Comparison of ENCODE assay signal across 1 cellular context in genomic region chr6:44265003-44265842, GRCh38.
A peak's percentile ranks its signal among the peaks of the same experiment; 100 is the strongest.
TF ChIP-seq lines count a peak whose summit lies in the region.

A gene with protein sequence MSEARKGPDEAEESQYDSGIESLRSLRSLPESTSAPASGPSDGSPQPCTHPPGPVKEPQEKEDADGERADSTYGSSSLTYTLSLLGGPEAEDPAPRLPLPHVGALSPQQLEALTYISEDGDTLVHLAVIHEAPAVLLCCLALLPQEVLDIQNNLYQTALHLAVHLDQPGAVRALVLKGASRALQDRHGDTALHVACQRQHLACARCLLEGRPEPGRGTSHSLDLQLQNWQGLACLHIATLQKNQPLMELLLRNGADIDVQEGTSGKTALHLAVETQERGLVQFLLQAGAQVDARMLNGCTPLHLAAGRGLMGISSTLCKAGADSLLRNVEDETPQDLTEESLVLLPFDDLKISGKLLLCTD (minus strand): TSS chr6:44265551. CDS start chr6:44265346, 205 bp downstream.

TF ChIP-seq in GM12878, 131 proteins besides CTCF, POLR2A, EP300 and RAD21 (continued from another document and continues in another):
- TF ChIP-seq RUNX3 (IDR thresholded peaks at IDR 0.05; ENCODE audit: low read length) = no peak
- no peak for TF ChIP-seq USF2 (IDR thresholded peaks at IDR 0.05; ENCODE audit: borderline replicate concordance, low read depth, low read length)
- TF ChIP-seq RELA (IDR thresholded peaks at IDR 0.05; ENCODE audit: borderline replicate concordance, partially characterized antibody) = no peak
- TF ChIP-seq ZNF24 (IDR thresholded peaks at IDR 0.05) = peak; percentile 100
- TF ChIP-seq, protein P1, sequence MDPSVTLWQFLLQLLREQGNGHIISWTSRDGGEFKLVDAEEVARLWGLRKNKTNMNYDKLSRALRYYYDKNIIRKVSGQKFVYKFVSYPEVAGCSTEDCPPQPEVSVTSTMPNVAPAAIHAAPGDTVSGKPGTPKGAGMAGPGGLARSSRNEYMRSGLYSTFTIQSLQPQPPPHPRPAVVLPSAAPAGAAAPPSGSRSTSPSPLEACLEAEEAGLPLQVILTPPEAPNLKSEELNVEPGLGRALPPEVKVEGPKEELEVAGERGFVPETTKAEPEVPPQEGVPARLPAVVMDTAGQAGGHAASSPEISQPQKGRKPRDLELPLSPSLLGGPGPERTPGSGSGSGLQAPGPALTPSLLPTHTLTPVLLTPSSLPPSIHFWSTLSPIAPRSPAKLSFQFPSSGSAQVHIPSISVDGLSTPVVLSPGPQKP (IDR thresholded peaks at IDR 0.05; ENCODE audit: low read depth, low read length) = no peak
- TF ChIP-seq ZNF207 (IDR thresholded peaks at IDR 0.05; ENCODE audit: borderline replicate concordance) = 0 out of 2 replicates have a peak, but pooled peaks have one; percentile 29
- TF ChIP-seq TARDBP (IDR thresholded peaks at IDR 0.05; ENCODE audit: borderline replicate concordance) = no peak
- TF ChIP-seq ETV6 (conservative IDR thresholded peaks at IDR 0.05 in 1 of 2, IDR thresholded peaks at IDR 0.05 in 1 of 2; ENCODE audit: borderline replicate concordance in 1 of 2, low read depth in 1 of 2) = peak in 1 of 2 experiments; percentile 10; a peak in 1 of 4 replicates
- 0 out of 2 replicates have a peak, but pooled peaks have one; percentile 50 for TF ChIP-seq HDGF (IDR thresholded peaks at IDR 0.05)
- TF ChIP-seq CEBPB (IDR thresholded peaks at IDR 0.05; ENCODE audit: borderline replicate concordance in 1 of 2, low read depth in 2 of 2, low read length in 2 of 2) = no peak
- peak; percentile 97 for TF ChIP-seq GATAD2B (conservative IDR thresholded peaks at IDR 0.05; ENCODE audit: low read depth)
- TF ChIP-seq SMAD5 (IDR thresholded peaks at IDR 0.05; ENCODE audit: low read depth) = no peak
- TF ChIP-seq ASH2L (IDR thresholded peaks at IDR 0.05; ENCODE audit: borderline replicate concordance, low read depth) = no peak
- TF ChIP-seq PML (IDR thresholded peaks at IDR 0.05; ENCODE audit: low read length) = no peak
- TF ChIP-seq ESRRA (IDR thresholded peaks at IDR 0.05; ENCODE audit: low read length) = no peak
- no peak for TF ChIP-seq NFIC (IDR thresholded peaks at IDR 0.05; ENCODE audit: low read depth, low read length)
- TF ChIP-seq POLR2AphosphoS2 (IDR thresholded peaks at IDR 0.05; ENCODE audit: low read depth, low read length) = peak; percentile 51; the same call in 1 of the 2 replicates
- 0 out of 3 replicates have a peak, but pooled peaks have one; percentile 38 for TF ChIP-seq POU2F2 (IDR thresholded peaks at IDR 0.05; ENCODE audit: borderline replicate concordance, low read depth, low read length)
- 0 out of 2 replicates have a peak, but pooled peaks have one; percentile 2 for TF ChIP-seq CHD1 (IDR thresholded peaks at IDR 0.05; ENCODE audit: low read depth, low read length)
- no peak for TF ChIP-seq ZNF274 (IDR thresholded peaks at IDR 0.05; ENCODE audit: insufficient read depth, insufficient read length)
- TF ChIP-seq PBX3 (IDR thresholded peaks at IDR 0.05; ENCODE audit: insufficient replicate concordance, low read depth, low read length) = peak; percentile 61
- TF ChIP-seq, protein P2, sequence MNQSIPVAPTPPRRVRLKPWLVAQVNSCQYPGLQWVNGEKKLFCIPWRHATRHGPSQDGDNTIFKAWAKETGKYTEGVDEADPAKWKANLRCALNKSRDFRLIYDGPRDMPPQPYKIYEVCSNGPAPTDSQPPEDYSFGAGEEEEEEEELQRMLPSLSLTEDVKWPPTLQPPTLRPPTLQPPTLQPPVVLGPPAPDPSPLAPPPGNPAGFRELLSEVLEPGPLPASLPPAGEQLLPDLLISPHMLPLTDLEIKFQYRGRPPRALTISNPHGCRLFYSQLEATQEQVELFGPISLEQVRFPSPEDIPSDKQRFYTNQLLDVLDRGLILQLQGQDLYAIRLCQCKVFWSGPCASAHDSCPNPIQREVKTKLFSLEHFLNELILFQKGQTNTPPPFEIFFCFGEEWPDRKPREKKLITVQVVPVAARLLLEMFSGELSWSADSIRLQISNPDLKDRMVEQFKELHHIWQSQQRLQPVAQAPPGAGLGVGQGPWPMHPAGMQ (IDR thresholded peaks at IDR 0.05; ENCODE audit: borderline replicate concordance) = no peak
- peak; percentile 32 for TF ChIP-seq SP1 (IDR thresholded peaks at IDR 0.05; ENCODE audit: low read depth, low read length)
- TF ChIP-seq SMARCA5 (IDR thresholded peaks at IDR 0.05) = peak; percentile 76
- TF ChIP-seq MTA3 (IDR thresholded peaks at IDR 0.05; ENCODE audit: borderline replicate concordance, low read length) = no peak
- 0 out of 2 replicates have a peak, but pooled peaks have one; percentile 23 for TF ChIP-seq CREM (IDR thresholded peaks at IDR 0.05; ENCODE audit: low read depth)
- no peak for TF ChIP-seq EED (IDR thresholded peaks at IDR 0.05; ENCODE audit: low read depth)
- no peak for TF ChIP-seq FOS (IDR thresholded peaks at IDR 0.05; ENCODE audit: borderline replicate concordance, extremely low read depth, insufficient read length)
- TF ChIP-seq NBN (IDR thresholded peaks at IDR 0.05) = 0 out of 2 replicates have a peak, but pooled peaks have one; percentile 18
- TF ChIP-seq ZNF384 (IDR thresholded peaks at IDR 0.05; ENCODE audit: borderline replicate concordance, low read depth, low read length) = no peak
- TF ChIP-seq, protein P3, sequence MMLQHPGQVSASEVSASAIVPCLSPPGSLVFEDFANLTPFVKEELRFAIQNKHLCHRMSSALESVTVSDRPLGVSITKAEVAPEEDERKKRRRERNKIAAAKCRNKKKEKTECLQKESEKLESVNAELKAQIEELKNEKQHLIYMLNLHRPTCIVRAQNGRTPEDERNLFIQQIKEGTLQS (IDR thresholded peaks at IDR 0.05; ENCODE audit: borderline replicate concordance, extremely low read depth, low read depth, low read length) = no peak
- TF ChIP-seq NKRF (conservative IDR thresholded peaks at IDR 0.05) = peak; percentile 86
- no peak for TF ChIP-seq RCOR1 (conservative IDR thresholded peaks at IDR 0.05; ENCODE audit: low read depth, low read length)
- TF ChIP-seq IRF4 (IDR thresholded peaks at IDR 0.05; ENCODE audit: low read depth, low read length) = no peak
- TF ChIP-seq SREBF1 (IDR thresholded peaks at IDR 0.05; ENCODE audit: low read length) = no peak
- TF ChIP-seq BMI1 (IDR thresholded peaks at IDR 0.05; ENCODE audit: borderline replicate concordance) = no peak
- TF ChIP-seq DPF2 (IDR thresholded peaks at IDR 0.05) = peak; percentile 89
- TF ChIP-seq HSF1 (IDR thresholded peaks at IDR 0.05; ENCODE audit: low read depth, low read length) = no peak
- TF ChIP-seq SUZ12 (IDR thresholded peaks at IDR 0.05; ENCODE audit: unreplicated experiment) = no peak
- TF ChIP-seq TCF7 (IDR thresholded peaks at IDR 0.05; ENCODE audit: borderline replicate concordance) = no peak
- no peak for TF ChIP-seq MEF2A (IDR thresholded peaks at IDR 0.05; ENCODE audit: insufficient read depth, low read depth, low read length)
- TF ChIP-seq CBX3 (IDR thresholded peaks at IDR 0.05; ENCODE audit: borderline replicate concordance, low read depth) = no peak
- no peak for TF ChIP-seq SMAD1 (IDR thresholded peaks at IDR 0.05; ENCODE audit: low read depth, partially characterized antibody)
- no peak for TF ChIP-seq BCL3 (IDR thresholded peaks at IDR 0.05; ENCODE audit: borderline replicate concordance, insufficient read depth, low read depth, low read length, poor library complexity, severe bottlenecking)
- no peak for TF ChIP-seq HCFC1 (IDR thresholded peaks at IDR 0.05; ENCODE audit: low read length)
- TF ChIP-seq ZBTB11 (CRISPR knock-in tag; IDR thresholded peaks at IDR 0.05) = no peak
- TF ChIP-seq POLR2AphosphoS5 (IDR thresholded peaks at IDR 0.05; ENCODE audit: low read length) = peak; percentile 76
- peak; percentile 30; the same call in 1 of the 2 replicates for TF ChIP-seq RB1 (IDR thresholded peaks at IDR 0.05; ENCODE audit: borderline replicate concordance)
- TF ChIP-seq, protein P4, sequence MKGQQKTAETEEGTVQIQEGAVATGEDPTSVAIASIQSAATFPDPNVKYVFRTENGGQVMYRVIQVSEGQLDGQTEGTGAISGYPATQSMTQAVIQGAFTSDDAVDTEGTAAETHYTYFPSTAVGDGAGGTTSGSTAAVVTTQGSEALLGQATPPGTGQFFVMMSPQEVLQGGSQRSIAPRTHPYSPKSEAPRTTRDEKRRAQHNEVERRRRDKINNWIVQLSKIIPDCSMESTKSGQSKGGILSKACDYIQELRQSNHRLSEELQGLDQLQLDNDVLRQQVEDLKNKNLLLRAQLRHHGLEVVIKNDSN (IDR thresholded peaks at IDR 0.05; ENCODE audit: borderline replicate concordance, extremely low read length, insufficient read depth, low read depth, low read length) = no peak
- TF ChIP-seq EGR1 (IDR thresholded peaks at IDR 0.05; ENCODE audit: borderline replicate concordance in 1 of 2, low read depth in 2 of 2, low read length in 2 of 2) = peak in 1 of 2 experiments; percentile 79; a peak in 2 of 3 replicates
- peak; percentile 68; the same call in 1 of the 2 replicates for TF ChIP-seq IKZF1 (conservative IDR thresholded peaks at IDR 0.05)
- TF ChIP-seq KDM1A (IDR thresholded peaks at IDR 0.05; ENCODE audit: borderline replicate concordance) = no peak
- TF ChIP-seq MEF2B (IDR thresholded peaks at IDR 0.05; ENCODE audit: partially characterized antibody, poor library complexity, severe bottlenecking) = peak; percentile 10
